17 cellular contexts compared by ENCODE assay signal in the genomic region with DNA sequence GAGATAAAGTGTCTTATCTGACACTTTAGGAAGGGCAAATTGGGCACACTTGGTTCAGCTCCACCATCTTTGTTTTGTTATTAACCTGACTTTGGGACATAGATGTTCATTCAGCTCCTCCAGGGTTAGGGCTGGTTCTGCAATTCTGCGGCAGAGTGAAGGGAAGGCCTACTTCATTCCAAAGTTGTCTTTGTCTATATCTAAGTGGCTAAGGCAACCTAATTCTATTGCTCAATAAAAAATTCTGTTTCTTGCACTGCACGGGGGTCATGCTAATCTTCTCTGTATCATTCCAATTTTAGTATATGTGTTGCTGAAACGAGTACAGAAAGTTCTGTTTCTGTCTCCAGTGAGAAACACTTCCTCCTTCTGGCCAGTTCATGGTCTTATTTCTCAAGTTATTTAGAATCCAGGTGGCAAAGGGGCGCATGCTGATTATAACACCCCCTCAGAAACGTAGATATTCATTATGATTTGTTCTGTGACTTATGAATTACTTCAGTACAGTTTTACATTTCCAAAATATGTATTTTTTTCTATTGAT.
"Had no signal": no experiment of that assay in that cellular context is flagged by ENCODE, and none has a peak within 500 bp of the region (broad histone marks: within the 10 kb centered on the region; RNA-seq: fewer than 3 reads in every experiment).

No MANE protein-coding gene starts in this region.

- DNase-seq: activated CD4-positive, alpha-beta T cell treated with anti-CD3 and anti-CD28 coated beads for 1 hour; activated CD8-positive, alpha-beta memory T cell treated with anti-CD3 and anti-CD28 coated beads for 24 hours; activated CD8-positive, alpha-beta memory T cell treated with anti-CD3 and anti-CD28 coated beads, Interleukin-2, amount 50 U/mL, for 4 hours; activated T-cell treated with anti-CD3 and anti-CD28 coated beads, Interleukin-2, amount 50 U/mL, for 24 hours; colonic mucosa; dorsolateral prefrontal cortex; effector memory CD8-positive, alpha-beta T cell; gastrocnemius medialis; head of caudate nucleus; mesenchymal stem cell; nephron progenitor cell; nucleus accumbens; right cardiac atrium; stimulated activated naive B cell treated with anti-CD40 and anti-IgM and Interleukin-4, amounts not matched to agents 10 μg/mL and 1 μg/mL and 100 μg/mL, for 72 hours; T-cell; testis; trophoblast cell had no signal
